In genomic region chr12:77847060-77847541, GRCh38 we compare ENCODE assay signal across 9 cellular contexts. TPM values are rescaled to one million over a fixed set of nuclear protein-coding genes. Genes with fewer than 3 reads are reported as not detected.
DNase-seq lines count a peak whose midpoint lies in the region; ATAC-seq, FAIRE-seq and TF ChIP-seq lines count a peak whose summit lies in the region.
"Had no signal": no experiment of that assay in that cellular context is flagged by ENCODE, and none has a peak within 500 bp of the region (broad histone marks: within the 10 kb centered on the region; RNA-seq: fewer than 3 reads in every experiment).

No MANE protein-coding gene starts in this region.

- no peak overlapping the region for H3K4me3 ChIP-seq in GM23248

- FAIRE-seq in GM12892 (lab: Jason Lieb, UNC): peak; percentile 82

- no peak overlapping the region for H2AFZ ChIP-seq in GM23248

- H3K27ac Mint-ChIP-seq in HFFc6: no peak overlapping the region

- no peaks in the 10 kb centered on the region for H3K9me3 Mint-ChIP-seq in HFFc6

- H3K36me3 ChIP-seq in GM23248 (ENCODE audit: low read depth): no peaks in the 10 kb centered on the region

- no peaks in the 10 kb centered on the region for H3K9me3 ChIP-seq in GM23248 (ENCODE audit: low read depth)

- DNase-seq in GM12892 (ENCODE audit: insufficient read length): peak; percentile 5
- DNase-seq in GM23248: peak; percentile 43
- peak; percentile 35 for DNase-seq in NCI-H146 (lab: John Stamatoyannopoulos, UW)
- no peak for DNase-seq in Right ventricle myocardium superior
- DNase-seq in NCI-H1930 (lab: John Stamatoyannopoulos, UW): no peak
- DNase-seq in T1000 (lab: John Stamatoyannopoulos, UW): no peak
- no peak for DNase-seq in HFFc6
- no peak for DNase-seq in C1 segment of cervical spinal cord (lab: John Stamatoyannopoulos, UW)

- peaks cover 12% of the 10 kb centered on the region; the same call in 1 of the 2 replicates for H3K27me3 Mint-ChIP-seq in HFFc6 (ENCODE audit: insufficient read depth)

- no peak for TF ChIP-seq CTCF in HFFc6 (IDR thresholded peaks at IDR 0.05)

- peaks cover 35% of the 10 kb centered on the region for H3F3A ChIP-seq in GM23248 (ENCODE audit: insufficient read depth)

- peak overlapping the region; percentile 70 for H3K4me2 ChIP-seq in GM23248 (ENCODE audit: unreplicated experiment)

- no peak overlapping the region for H3K4me3 Mint-ChIP-seq in HFFc6

- in situ Hi-C loops in GM23248 (cut with MboI): no loop called here

- H3K4me1 ChIP-seq in GM23248 (ENCODE audit: insufficient read depth): peaks cover 36% of the 10 kb centered on the region

- peaks cover 21% of the 10 kb centered on the region for H3K27me3 ChIP-seq in GM23248 (replicated peaks; ENCODE audit: insufficient read depth)

- peak overlapping the region; percentile 71 for H3K27ac ChIP-seq in GM23248
- H3K27ac ChIP-seq: HL-60 had no signal

- H3K9me2 ChIP-seq in GM23248 (ENCODE audit: insufficient read depth): no peaks in the 10 kb centered on the region

- intact Hi-C loops in Right ventricle myocardium superior (cut with DNase I): no loop called here

- no peak for TF ChIP-seq POLR2A in GM12892 (IDR thresholded peaks at IDR 0.05; ENCODE audit: low read depth, low read length)

- no peaks in the 10 kb centered on the region for H3K36me3 Mint-ChIP-seq in HFFc6 (ENCODE audit: low read depth)

- no peak overlapping the region for H3K9ac ChIP-seq in GM23248

- 55 to 64% methylated on average over 2 of the region's 2 CpGs for WGBS in GM23248 (ENCODE audit: low coverage in 1 of 2, low lambda C conversion rate in 2 of 2, missing lambda C conversion rate in 2 of 2), 2 experiments

- H4K20me1 ChIP-seq in GM23248 (ENCODE audit: insufficient read depth): no peaks in the 10 kb centered on the region

- peaks cover 34% of the 10 kb centered on the region for H3K4me1 Mint-ChIP-seq in HFFc6 (ENCODE audit: low read depth)

- H3K79me2 ChIP-seq in GM23248 (ENCODE audit: insufficient read depth): no peaks in the 10 kb centered on the region

- ATAC-seq in Right ventricle myocardium superior (ENCODE audit: poor library complexity): peak; percentile 40

RNA-seq across cellular contexts. Expression of gene NAV3, which starts 16.4 kb away (rescaled TPM):
- polyA plus RNA-seq in GM12892 (2012; ENCODE audit: missing spikeins): not detected
- 49.8 and 69.9 TPM in 2 replicates for total RNA-seq in GM23248 (2014; rRNA removed; shearing (Covaris generic))
- 20.9 and 24.2 TPM in 2 replicates for polyA plus RNA-seq in GM23248 (2016; fragmentation: Nextera tagmentation; extraction: Ambion mirVana)
- 3.3 TPM for total RNA-seq in Right ventricle myocardium superior
- 100 to 1,000 TPM in 3 of 6 experiments, 10 to 100 TPM in 3; 86.7 to 142 (median 107) TPM for total RNA-seq in HFFc6 (2021; fragmentation: NEBNext Ultra II Directional; extraction: Animal tissue kit (Norgen Biotek cat#: 25700))

Comparison
In these comparisons a context has a peak if more than half of its experiments do, and no peak if none do; other contexts are left out.
1. DNase-seq: peak in GM12892 (single experiment), GM23248 (single experiment) and NCI-H146 (single experiment); none in Right ventricle myocardium superior (single experiment), NCI-H1930 (0 of 2), T1000 (single experiment), HFFc6 (single experiment) and C1 segment of cervical spinal cord (0 of 14).
2. RNA of gene NAV3, which starts 16.4 kb away (total RNA-seq): 86.7 to 142 TPM in HFFc6 and 49.8 to 69.9 TPM in GM23248; 3.3 TPM in Right ventricle myocardium superior (single experiment); every median in the first group is over 10 times any median in the second.